6 cellular contexts compared by ENCODE assay signal in the genomic region with DNA sequence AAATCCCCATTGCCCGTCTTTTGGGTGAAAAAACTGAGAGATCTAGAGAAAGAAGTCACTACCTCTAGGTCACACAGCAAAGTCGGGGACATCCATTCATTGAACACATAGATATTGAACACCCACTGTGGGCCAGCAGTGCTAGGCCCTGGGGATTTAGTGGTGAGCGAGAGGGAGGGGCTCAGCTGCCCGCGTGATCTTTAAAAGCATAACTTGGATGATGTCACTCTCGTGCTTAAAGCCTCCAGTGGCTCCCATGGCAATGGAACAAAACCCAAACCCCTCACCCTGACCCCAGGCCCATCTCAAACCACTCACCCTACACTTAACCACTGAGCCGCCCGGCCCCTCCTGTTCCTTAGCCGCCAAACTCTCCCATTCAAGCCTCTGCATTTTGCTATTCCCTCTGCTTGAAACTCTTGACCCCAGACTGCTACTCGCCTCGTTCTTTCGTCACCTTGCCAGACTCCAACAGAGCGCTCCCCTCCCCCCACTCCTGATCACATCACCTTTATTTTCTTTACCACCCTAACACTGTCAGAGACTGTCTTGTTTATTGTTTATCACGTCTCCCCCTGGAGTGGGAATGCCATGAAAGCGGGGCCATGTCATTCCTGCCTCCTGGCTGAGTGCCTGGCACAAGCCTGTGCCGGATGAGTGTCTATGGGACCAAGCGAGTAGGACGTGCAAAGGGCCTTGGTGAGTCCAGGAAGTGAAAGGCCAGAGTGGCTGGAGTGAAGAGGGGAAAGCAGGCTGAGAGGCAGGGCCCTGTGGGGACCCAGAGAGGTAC. TPM values are rescaled to one million over a fixed set of nuclear protein-coding genes. Genes with fewer than 3 reads are reported as not detected.
DNase-seq lines count a peak whose midpoint lies in the region; ATAC-seq and TF ChIP-seq lines count a peak whose summit lies in the region.

No MANE protein-coding gene starts in this region.

- H3K4me3 ChIP-seq in GM12875 (ENCODE audit: low read depth, low read length) (peak overlapping the region; percentile 64), kidney epithelial cell (ENCODE audit: low read depth, low read length) (peak overlapping the region; percentile 55)

- DNase-seq in kidney epithelial cell (ENCODE audit: low read depth) (no peak), SIG-M5 treated with dmso at 0.1 percent for 504 hours (lab: John Stamatoyannopoulos, UW; ENCODE audit: unreplicated experiment) (no peak), SKM-1 treated with dmso at 0.1 percent for 144 hours (lab: John Stamatoyannopoulos, UW; ENCODE audit: unreplicated experiment) (no peak)

- ATAC-seq in HG03196 (IDR thresholded peaks at IDR 0.05; ENCODE audit: unreplicated experiment): peak; percentile 22

- peaks cover 12% of the 10 kb centered on the region for H3K27me3 ChIP-seq in kidney epithelial cell (ENCODE audit: control insufficient read depth, insufficient read depth, low read length)

- TF ChIP-seq CTCF in GM12875 (IDR thresholded peaks at IDR 0.05; ENCODE audit: borderline replicate concordance, insufficient read depth, low read depth, low read length) (no peak), VCaP (conservative IDR thresholded peaks at IDR 0.05) (no peak), kidney epithelial cell (IDR thresholded peaks at IDR 0.05; ENCODE audit: insufficient read depth, low read length, poor library complexity, severe bottlenecking) (no peak)

- H3K36me3 ChIP-seq in kidney epithelial cell (ENCODE audit: control insufficient read depth, insufficient read depth, low read length): no peaks in the 10 kb centered on the region

- H3K27ac ChIP-seq in VCaP: peak overlapping the region; percentile 50

RNA-seq across cellular contexts. Expression of a gene that starts 0.7 kb away (rescaled TPM):
- total RNA-seq in kidney epithelial cell: 3.6 and 4.2 TPM in 2 replicates

RNA-seq across cellular contexts. Expression of a gene that starts 6.4 kb away (rescaled TPM):
- total RNA-seq in kidney epithelial cell: 31.8 and 33.1 TPM in 2 replicates

RNA-seq across cellular contexts. Expression of a gene that starts 14.4 kb away (rescaled TPM):
- 21.0 and 32.5 TPM in 2 replicates for total RNA-seq in kidney epithelial cell

RNA-seq across cellular contexts. Expression of a gene that starts 31.9 kb away (rescaled TPM):
- total RNA-seq in kidney epithelial cell: 25.6 and 31.1 TPM in 2 replicates

RNA-seq across cellular contexts. Expression of a gene that starts 49.5 kb away (rescaled TPM):
- 16.5 and 29.4 TPM in 2 replicates for total RNA-seq in kidney epithelial cell
